ENCODE assay signal across 9 cellular contexts in the genomic region with DNA sequence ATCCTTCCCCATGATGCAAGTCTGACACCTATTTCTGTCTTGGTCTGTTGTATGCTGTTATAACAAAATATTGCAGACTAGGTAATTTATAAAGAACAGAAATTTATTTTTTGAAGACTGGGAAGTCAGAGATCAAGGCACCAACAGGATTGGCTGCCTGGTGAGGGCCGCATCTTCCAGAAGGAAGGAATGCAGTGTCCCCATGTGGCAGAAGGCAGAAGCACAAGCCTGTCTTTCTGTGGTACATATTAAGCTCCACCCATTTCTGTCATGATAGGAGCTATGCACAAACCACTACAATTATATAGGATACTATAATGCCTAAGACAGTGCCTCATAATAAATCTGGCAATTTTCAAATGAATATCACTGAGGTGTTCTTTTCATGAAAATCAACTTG.
A peak's percentile ranks its signal among the peaks of the same experiment; 100 is the strongest.
DNase-seq lines count a peak whose midpoint lies in the region; ATAC-seq and TF ChIP-seq lines count a peak whose summit lies in the region.
"Had no signal": no experiment of that assay in that cellular context is flagged by ENCODE, and none has a peak within 500 bp of the region (broad histone marks: within the 10 kb centered on the region; RNA-seq: fewer than 3 reads in every experiment).

No MANE protein-coding gene starts in this region.

- H3K4me3 ChIP-seq in A673 (ENCODE audit: low read depth, low read length, poor library complexity, severe bottlenecking): no peak overlapping the region

- H3K9me3 ChIP-seq in A673 (ENCODE audit: low read depth, low read length, poor library complexity, severe bottlenecking): no peaks in the 10 kb centered on the region

- CTCF ChIA-PET in A673 (lab: Charles Lee): interaction anchor here (0.5 to 1.9 kb wide), 5 partner anchors 257 to 938 kb away, joined by 3 to 9 read pairs (median 5); no protein-coding TSS in a partner anchor

- no TSS peak for BruUV-seq in A673 (replicated peaks; lab: Mats Ljungman, UMichigan)

- H3K27ac ChIP-seq in A673 (ENCODE audit: low read depth, low read length, poor library complexity, severe bottlenecking): no peak overlapping the region

- H3K4me1 ChIP-seq in A673 (ENCODE audit: insufficient read depth, low read length, poor library complexity, severe bottlenecking): peaks cover 10% of the 10 kb centered on the region

- POLR2A ChIA-PET in A673 (lab: Charles Lee; ENCODE audit: low non-redundant PET): no interaction called here

- ATAC-seq in GM19395 (IDR thresholded peaks at IDR 0.05; ENCODE audit: unreplicated experiment): peak; percentile 60
- no peak for ATAC-seq in HG02798 (IDR thresholded peaks at IDR 0.05; ENCODE audit: poor library complexity, unreplicated experiment)

- no peaks in the 10 kb centered on the region for H3K36me3 ChIP-seq in A673 (ENCODE audit: insufficient read depth, low read length, poor library complexity, severe bottlenecking)

- peak; percentile 78 for TF ChIP-seq CTCF in A673 (conservative IDR thresholded peaks at IDR 0.05; ENCODE audit: low read depth, low read length)

- DNase-seq in A673 (ENCODE audit: low spot score) (peak; percentile 70), OCI-M1 (lab: John Stamatoyannopoulos, UW) (peak; percentile 62), fibroblast of the conjunctiva (ENCODE audit: low read depth) (peak; percentile 18), NK-92 (lab: John Stamatoyannopoulos, UW; ENCODE audit: unreplicated experiment) (no peak), NCI-H748 (lab: John Stamatoyannopoulos, UW; ENCODE audit: unreplicated experiment) (no peak)
- DNase-seq in activated CD4-positive, CD25-positive, alpha-beta regulatory T cell treated with anti-CD3 and anti-CD28 coated beads, Interleukin-2, amount 50 U/mL, for 72 hours: no peak
- DNase-seq: NCI-H2029 treated with DMSO at 0.1 percent for 48 hours had no signal

- no peaks in the 10 kb centered on the region for H3K27me3 ChIP-seq in A673 (replicated peaks; ENCODE audit: insufficient read depth, low read depth, low read length, poor library complexity)

- intact Hi-C loops in A673 (cut with micrococcal nuclease; ENCODE audit: unreplicated experiment): loop anchor here (1.0 to 10.0 kb wide), 4 partner anchors 276 to 835 kb away; no protein-coding TSS in a partner anchor

Comparison
In these comparisons a context has a peak if more than half of its experiments do, and no peak if none do; other contexts are left out.
1. DNase-seq: peak in A673 (single experiment), OCI-M1 (single experiment) and fibroblast of the conjunctiva (single experiment); none in NK-92 (single experiment), NCI-H748 (single experiment) and activated CD4-positive, CD25-positive, alpha-beta regulatory T cell treated with anti-CD3 and anti-CD28 coated beads, Interleukin-2, amount 50 U/mL, for 72 hours (single experiment).